In the genomic region with DNA sequence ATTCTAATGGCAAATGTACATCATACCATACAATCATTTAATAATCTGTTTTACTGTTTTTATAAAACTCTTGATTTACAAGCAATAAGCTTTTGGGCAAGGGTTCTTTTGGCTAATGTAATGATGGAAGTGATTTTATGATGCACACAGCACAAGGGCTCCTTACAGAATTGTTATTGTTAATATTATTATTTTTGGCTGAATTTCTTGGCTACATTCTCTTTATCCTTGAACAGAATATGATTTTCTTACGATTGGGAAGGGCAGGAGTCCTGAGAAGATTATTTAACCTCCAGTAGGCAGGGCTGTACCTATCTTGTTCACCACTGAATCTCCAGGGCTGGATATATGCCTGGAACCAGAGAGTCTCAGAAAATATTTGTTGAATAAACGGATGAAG, we compare ENCODE assay signal across 29 cellular contexts.
"Had no signal": no experiment of that assay in that cellular context is flagged by ENCODE, and none has a peak within 500 bp of the region (broad histone marks: within the 10 kb centered on the region; RNA-seq: fewer than 3 reads in every experiment).

No MANE protein-coding gene starts in this region.

- DNase-seq: activated CD4-positive, alpha-beta memory T cell treated with anti-CD3 and anti-CD28 coated beads for 36 hours; activated CD4-positive, alpha-beta T cell treated with anti-CD3 and anti-CD28 coated beads for 1 hour; activated CD4-positive, alpha-beta T cell treated with anti-CD3 and anti-CD28 coated beads for 48 hours; activated CD8-positive, alpha-beta memory T cell treated with anti-CD3 and anti-CD28 coated beads, Interleukin-2, amount 10 ng/mL, durations not matched to agents 7 days and 5 days; activated CD8-positive, alpha-beta memory T cell treated with anti-CD3 and anti-CD28 coated beads, Interleukin-2, amount 50 U/mL, for 4 hours; activated CD8-positive, alpha-beta T cell treated with anti-CD3 and anti-CD28 coated beads, Interleukin-2, amount 10 ng/mL, durations not matched to agents 7 days and 5 days; activated effector memory CD4-positive, alpha-beta T cell treated with anti-CD3 and anti-CD28 coated beads, Interleukin-2, amount 50 U/mL, for 16 hours; activated naive CD4-positive, alpha-beta T cell treated with anti-CD3 and anti-CD28 coated beads for 36 hours; activated naive CD8-positive, alpha-beta T cell treated with anti-CD3 and anti-CD28 coated beads, Interleukin-2, amount 10 ng/mL, durations not matched to agents 7 days and 5 days; activated T-cell treated with anti-CD3 and anti-CD28 coated beads, Interleukin-2, amount 50 U/mL, for 1 hour; activated T-cell treated with anti-CD3 and anti-CD28 coated beads, Interleukin-2, amount 50 U/mL, for 48 hours; dorsolateral prefrontal cortex; effector memory CD4-positive, alpha-beta T cell; endodermal cell; erythroblast; foreskin melanocyte; heart right ventricle; T-helper 2 cell had no signal

- H3K4me1 Mint-ChIP-seq: activated CD8-positive, alpha-beta memory T cell treated with anti-CD3 and anti-CD28 coated beads, Interleukin-2, amount 10 ng/mL, durations not matched to agents 7 days and 5 days; activated naive CD4-positive, alpha-beta T cell treated with anti-CD3 and anti-CD28 coated beads, Interleukin-2, amount 50 U/mL, for 24 hours; activated naive CD8-positive, alpha-beta T cell treated with anti-CD3 and anti-CD28 coated beads, Interleukin-2, amount 10 ng/mL, durations not matched to agents 7 days and 5 days; brain; central memory CD8-positive, alpha-beta T cell; endodermal cell; WTC11 had no signal

- H3K4me3 ChIP-seq: ascending aorta, coronary artery, dorsolateral prefrontal cortex, esophagus muscularis mucosa, gastroesophageal sphincter, heart right ventricle had no signal

- H3K27ac Mint-ChIP-seq: activated CD4-positive, alpha-beta memory T cell treated with anti-CD3 and anti-CD28 coated beads for 36 hours; activated CD8-positive, alpha-beta memory T cell treated with anti-CD3 and anti-CD28 coated beads, Interleukin-2, amount 10 ng/mL, durations not matched to agents 7 days and 5 days; activated CD8-positive, alpha-beta T cell treated with anti-CD3 and anti-CD28 coated beads, Interleukin-2, amount 10 ng/mL, durations not matched to agents 7 days and 5 days; activated naive CD4-positive, alpha-beta T cell treated with anti-CD3 and anti-CD28 coated beads for 36 hours; activated naive CD4-positive, alpha-beta T cell treated with anti-CD3 and anti-CD28 coated beads, Interleukin-2, amount 50 U/mL, for 24 hours; activated naive CD8-positive, alpha-beta T cell treated with anti-CD3 and anti-CD28 coated beads, Interleukin-2, amount 10 ng/mL, durations not matched to agents 7 days and 5 days; activated T-helper 1 cell treated with anti-CD3 and anti-CD28 coated beads, Interleukin-12 subunit alpha, Interleukin-12 subunit beta, Interleukin-2, Interleukin-4 antibody, amounts not matched to agents 30 ng/mL and 10 ng/mL and 1 ng/mL, durations not matched to agents 14 hours and 24 hours and 36 hours; activated T-helper 2 cell treated with anti-CD3 and anti-CD28 coated beads, Interferon-gamma antibody, Interleukin-2, Interleukin-4, amounts not matched to agents 10 μg/mL and 5 μg/mL and 100 μg/mL, durations not matched to agents 14 hours and 24 hours and 36 hours; brain; dendritic cell treated with granulocyte-macrophage colony-stimulating factor and Interleukin-4, amounts not matched to agents 40 ng/mL and 50 ng/mL, for 4 days; endodermal cell; WTC11 had no signal

- H3K27me3 Mint-ChIP-seq: activated CD4-positive, alpha-beta memory T cell treated with anti-CD3 and anti-CD28 coated beads for 36 hours; activated CD8-positive, alpha-beta memory T cell treated with anti-CD3 and anti-CD28 coated beads, Interleukin-2, amount 10 ng/mL, durations not matched to agents 7 days and 5 days; activated naive CD8-positive, alpha-beta T cell treated with anti-CD3 and anti-CD28 coated beads, Interleukin-2, amount 10 ng/mL, durations not matched to agents 7 days and 5 days; brain; dendritic cell treated with granulocyte-macrophage colony-stimulating factor and Interleukin-4, amounts not matched to agents 40 ng/mL and 50 ng/mL, for 4 days had no signal

- H3K36me3 Mint-ChIP-seq: activated CD4-positive, alpha-beta memory T cell treated with anti-CD3 and anti-CD28 coated beads for 36 hours; activated CD8-positive, alpha-beta memory T cell treated with anti-CD3 and anti-CD28 coated beads, Interleukin-2, amount 10 ng/mL, durations not matched to agents 7 days and 5 days; activated naive CD4-positive, alpha-beta T cell treated with anti-CD3 and anti-CD28 coated beads, Interleukin-2, amount 50 U/mL, for 24 hours; activated naive CD8-positive, alpha-beta T cell treated with anti-CD3 and anti-CD28 coated beads, Interleukin-2, amount 10 ng/mL, durations not matched to agents 7 days and 5 days; brain had no signal

- ATAC-seq: activated CD8-positive, alpha-beta memory T cell treated with anti-CD3 and anti-CD28 coated beads, Interleukin-2, amount 10 ng/mL, durations not matched to agents 7 days and 5 days; activated CD8-positive, alpha-beta T cell treated with anti-CD3 and anti-CD28 coated beads, Interleukin-2, amount 10 ng/mL, durations not matched to agents 7 days and 5 days; gastroesophageal sphincter; heart right ventricle; WTC11 had no signal

- H3K9me3 Mint-ChIP-seq: activated naive CD8-positive, alpha-beta T cell treated with anti-CD3 and anti-CD28 coated beads, Interleukin-2, amount 10 ng/mL, durations not matched to agents 7 days and 5 days; activated T-helper 1 cell treated with anti-CD3 and anti-CD28 coated beads, Interleukin-12 subunit alpha, Interleukin-12 subunit beta, Interleukin-2, Interleukin-4 antibody, amounts not matched to agents 30 ng/mL and 10 ng/mL and 1 ng/mL, durations not matched to agents 14 hours and 24 hours and 36 hours had no signal

- H3K4me3 Mint-ChIP-seq: activated CD4-positive, alpha-beta memory T cell treated with anti-CD3 and anti-CD28 coated beads for 36 hours; activated CD8-positive, alpha-beta memory T cell treated with anti-CD3 and anti-CD28 coated beads, Interleukin-2, amount 10 ng/mL, durations not matched to agents 7 days and 5 days; activated CD8-positive, alpha-beta T cell treated with anti-CD3 and anti-CD28 coated beads, Interleukin-2, amount 10 ng/mL, durations not matched to agents 7 days and 5 days; activated naive CD4-positive, alpha-beta T cell treated with anti-CD3 and anti-CD28 coated beads for 36 hours; activated naive CD4-positive, alpha-beta T cell treated with anti-CD3 and anti-CD28 coated beads, Interleukin-2, amount 50 U/mL, for 24 hours; activated naive CD8-positive, alpha-beta T cell treated with anti-CD3 and anti-CD28 coated beads, Interleukin-2, amount 10 ng/mL, durations not matched to agents 7 days and 5 days; activated T-helper 1 cell treated with anti-CD3 and anti-CD28 coated beads, Interleukin-12 subunit alpha, Interleukin-12 subunit beta, Interleukin-2, Interleukin-4 antibody, amounts not matched to agents 30 ng/mL and 10 ng/mL and 1 ng/mL, durations not matched to agents 14 hours and 24 hours and 36 hours; brain; central memory CD8-positive, alpha-beta T cell; dendritic cell treated with granulocyte-macrophage colony-stimulating factor and Interleukin-4, amounts not matched to agents 40 ng/mL and 50 ng/mL, for 4 days; endodermal cell; WTC11 had no signal
